ENCODE assay signal across 9 cellular contexts in the genomic region with DNA sequence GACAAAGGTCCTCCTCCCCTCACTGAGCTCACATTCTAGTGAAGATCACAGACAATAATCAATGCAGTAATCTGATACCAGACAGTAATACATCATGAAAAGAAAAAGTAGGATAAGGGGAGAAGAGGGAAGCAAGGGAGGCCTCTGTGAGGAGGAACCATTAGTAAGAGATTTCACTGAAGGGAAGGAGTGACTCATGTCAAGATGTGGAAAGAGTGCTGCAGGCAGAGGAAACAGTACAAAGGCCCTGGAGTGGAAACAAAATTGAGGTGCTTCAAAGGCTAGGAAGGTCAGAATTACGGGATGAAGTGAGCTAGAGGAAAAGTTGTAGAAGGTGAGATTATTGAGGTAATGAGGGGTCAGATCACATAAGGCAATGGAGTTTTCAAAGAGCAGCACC. TPM values are rescaled to one million over a fixed set of nuclear protein-coding genes. Genes with fewer than 3 reads are reported as not detected.
DNase-seq lines count a peak whose midpoint lies in the region; ATAC-seq and TF ChIP-seq lines count a peak whose summit lies in the region.
"Had no signal": no experiment of that assay in that cellular context is flagged by ENCODE, and none has a peak within 500 bp of the region (broad histone marks: within the 10 kb centered on the region; RNA-seq: fewer than 3 reads in every experiment).

No MANE protein-coding gene starts in this region.

- DNase-seq in activated T-cell treated with anti-CD3 and anti-CD28 coated beads, Interleukin-2, amount 50 U/mL, for 72 hours, result peak in 1 of 2 donors; percentile 40
- DNase-seq in activated T-cell treated with anti-CD3 and anti-CD28 coated beads for 4 hours (no peak), SIG-M5 (lab: John Stamatoyannopoulos, UW) (peak; percentile 67), fibroblast of lung (ENCODE audit: low read depth in 2 of 2) (peak; percentile 20 to 63), GM13977 (ENCODE audit: low spot score) (no peak), GM19240 (ENCODE audit: insufficient read length, low spot score) (no peak)

- ATAC-seq in activated T-cell treated with anti-CD3 and anti-CD28 coated beads, Interleukin-2, amount 50 U/mL, for 72 hours (replicated peaks in 1 of 2), result peak; percentile 32 to 55
- no peak for ATAC-seq in stimulated activated memory B cell treated with anti-CD40 and anti-IgM and Interleukin-4, amounts not matched to agents 10 μg/mL and 1 μg/mL and 100 μg/mL, for 72 hours
- no peak for ATAC-seq in GM18870 (IDR thresholded peaks at IDR 0.05; ENCODE audit: unreplicated experiment)

- no peak overlapping the region for H3K27ac ChIP-seq in fibroblast of lung (ENCODE audit: insufficient read depth, low read length)

- no peak overlapping the region for H3K9ac ChIP-seq in fibroblast of lung (ENCODE audit: insufficient read depth, low read length)

- H3K4me1 ChIP-seq in fibroblast of lung (ENCODE audit: control insufficient read depth, extremely low read depth, insufficient read depth, low read length), result no peaks in the 10 kb centered on the region

- H3K27me3 ChIP-seq in fibroblast of lung (ENCODE audit: control insufficient read depth, insufficient read depth, low read length), result peaks cover 2% of the 10 kb centered on the region

- no peaks in the 10 kb centered on the region for H4K20me1 ChIP-seq in fibroblast of lung (ENCODE audit: control insufficient read depth, extremely low read depth, insufficient read depth, low read length)

- TF ChIP-seq CTCF in fibroblast of lung (conservative IDR thresholded peaks at IDR 0.05 in 1 of 2, IDR thresholded peaks at IDR 0.05 in 1 of 2; ENCODE audit: low read depth in 1 of 2, low read length in 2 of 2) (no peak), GM13977 (IDR thresholded peaks at IDR 0.05; ENCODE audit: extremely low read depth, insufficient read depth, missing control alignments) (no peak)

- in situ Hi-C loops in GM13977 (cut with MboI; ENCODE audit: low pct_unique_long_range_greater_than_20kb, low sequenced_read_pairs, unreplicated experiment), result no loop called here

- H3K9me3 ChIP-seq in fibroblast of lung (ENCODE audit: control insufficient read depth, insufficient read depth, low read depth, low read length), result no peaks in the 10 kb centered on the region

- H3K27me3 Mint-ChIP-seq in activated T-cell treated with anti-CD3 and anti-CD28 coated beads, Interleukin-2, amount 50 U/mL, for 72 hours (ENCODE audit: low read depth), result no peaks in the 10 kb centered on the region
- no peaks in the 10 kb centered on the region for H3K27me3 Mint-ChIP-seq in stimulated activated memory B cell treated with anti-CD40 and anti-IgM and Interleukin-4, amounts not matched to agents 10 μg/mL and 1 μg/mL and 100 μg/mL, for 72 hours

- H3K4me3 Mint-ChIP-seq in activated T-cell treated with anti-CD3 and anti-CD28 coated beads, Interleukin-2, amount 50 U/mL, for 72 hours, result peak overlapping the region; percentile 41 to 62
- peak overlapping the region; percentile 24 for H3K4me3 Mint-ChIP-seq in stimulated activated memory B cell treated with anti-CD40 and anti-IgM and Interleukin-4, amounts not matched to agents 10 μg/mL and 1 μg/mL and 100 μg/mL, for 72 hours

- H3K9me3 Mint-ChIP-seq in activated T-cell treated with anti-CD3 and anti-CD28 coated beads, Interleukin-2, amount 50 U/mL, for 72 hours, result no peaks in the 10 kb centered on the region
- H3K9me3 Mint-ChIP-seq in stimulated activated memory B cell treated with anti-CD40 and anti-IgM and Interleukin-4, amounts not matched to agents 10 μg/mL and 1 μg/mL and 100 μg/mL, for 72 hours, result no peaks in the 10 kb centered on the region

- H3K36me3 Mint-ChIP-seq in activated T-cell treated with anti-CD3 and anti-CD28 coated beads, Interleukin-2, amount 50 U/mL, for 72 hours (ENCODE audit: insufficient read depth in 2 of 2), result peaks cover 10 to 26% of the 10 kb centered on the region in 2 donors
- peaks cover 75% of the 10 kb centered on the region for H3K36me3 Mint-ChIP-seq in stimulated activated memory B cell treated with anti-CD40 and anti-IgM and Interleukin-4, amounts not matched to agents 10 μg/mL and 1 μg/mL and 100 μg/mL, for 72 hours

- H3K36me3 ChIP-seq in fibroblast of lung (ENCODE audit: control insufficient read depth, insufficient read depth, low read length), result no peaks in the 10 kb centered on the region

- peaks cover 89% of the 10 kb centered on the region for H3K4me1 Mint-ChIP-seq in activated T-cell treated with anti-CD3 and anti-CD28 coated beads, Interleukin-2, amount 50 U/mL, for 72 hours (ENCODE audit: low read depth)
- peaks cover 65% of the 10 kb centered on the region for H3K4me1 Mint-ChIP-seq in stimulated activated memory B cell treated with anti-CD40 and anti-IgM and Interleukin-4, amounts not matched to agents 10 μg/mL and 1 μg/mL and 100 μg/mL, for 72 hours

- no peak overlapping the region for H2AFZ ChIP-seq in fibroblast of lung (ENCODE audit: low read length)

- no peaks in the 10 kb centered on the region for H3K79me2 ChIP-seq in fibroblast of lung (ENCODE audit: control insufficient read depth, insufficient read depth, low read length)

- H3K4me2 ChIP-seq in fibroblast of lung (ENCODE audit: extremely low read depth, insufficient read depth, low read length), result no peak overlapping the region

- H3K27ac Mint-ChIP-seq in activated T-cell treated with anti-CD3 and anti-CD28 coated beads, Interleukin-2, amount 50 U/mL, for 72 hours, result peak overlapping the region; percentile 16
- peak overlapping the region; percentile 88 for H3K27ac Mint-ChIP-seq in stimulated activated memory B cell treated with anti-CD40 and anti-IgM and Interleukin-4, amounts not matched to agents 10 μg/mL and 1 μg/mL and 100 μg/mL, for 72 hours

- H3K4me3 ChIP-seq in fibroblast of lung (replicated peaks in 1 of 4; ENCODE audit: control extremely low read depth in 1 of 4, insufficient read depth in 1 of 4, low read depth in 3 of 4, low read length in 4 of 4), result no peak overlapping the region

RNA-seq across cellular contexts. Expression of a gene that starts 38.1 kb away (rescaled TPM):
- total RNA-seq in activated T-cell treated with anti-CD3 and anti-CD28 coated beads, Interleukin-2, amount 50 U/mL, for 72 hours, result 10 to 100 TPM; 20.7 to 23.3 TPM
- 23.4 and 24.1 TPM in 2 replicates for total RNA-seq in fibroblast of lung
- polyA plus RNA-seq in fibroblast of lung, result 68.1 and 95.5 TPM in 2 replicates
- 29.6 and 39.2 TPM in 2 replicates for polyA plus RNA-seq in fibroblast of lung (2012)
- polyA minus RNA-seq in fibroblast of lung (ENCODE audit: low replicate concordance), result 1.6 and 3.6 TPM in 2 replicates

RNA-seq across cellular contexts. Expression of a gene that starts 39.5 kb away (rescaled TPM):
- total RNA-seq in activated T-cell treated with anti-CD3 and anti-CD28 coated beads, Interleukin-2, amount 50 U/mL, for 72 hours, result 10 to 100 TPM; 40.7 to 48.1 TPM
- total RNA-seq in fibroblast of lung, result not detected in 2 replicates
- polyA plus RNA-seq in fibroblast of lung, result not detected in 2 replicates
- polyA plus RNA-seq in fibroblast of lung (2012), result not detected in 2 replicates
- not detected in 2 replicates for polyA minus RNA-seq in fibroblast of lung (ENCODE audit: low replicate concordance)
- total RNA-seq: chondrocyte had no signal

Comparison
In these comparisons a context has a peak if more than half of its experiments do, and no peak if none do; other contexts are left out.
1. ATAC-seq: peak in activated T-cell treated with anti-CD3 and anti-CD28 coated beads, Interleukin-2, amount 50 U/mL, for 72 hours (2 of 2); none in stimulated activated memory B cell treated with anti-CD40 and anti-IgM and Interleukin-4, amounts not matched to agents 10 μg/mL and 1 μg/mL and 100 μg/mL, for 72 hours (single experiment) and GM18870 (single experiment).
2. DNase-seq: peak in SIG-M5 (single experiment) and fibroblast of lung (2 of 2); none in activated T-cell treated with anti-CD3 and anti-CD28 coated beads for 4 hours (single experiment), GM13977 (single experiment) and GM19240 (single experiment).
3. RNA of a gene that starts 39.5 kb away (total RNA-seq): 40.7 to 48.1 TPM in activated T-cell treated with anti-CD3 and anti-CD28 coated beads, Interleukin-2, amount 50 U/mL, for 72 hours; not detected in fibroblast of lung; every median in the first group is over 10 times any median in the second.